22 cellular contexts compared by ENCODE assay signal in the genomic region with DNA sequence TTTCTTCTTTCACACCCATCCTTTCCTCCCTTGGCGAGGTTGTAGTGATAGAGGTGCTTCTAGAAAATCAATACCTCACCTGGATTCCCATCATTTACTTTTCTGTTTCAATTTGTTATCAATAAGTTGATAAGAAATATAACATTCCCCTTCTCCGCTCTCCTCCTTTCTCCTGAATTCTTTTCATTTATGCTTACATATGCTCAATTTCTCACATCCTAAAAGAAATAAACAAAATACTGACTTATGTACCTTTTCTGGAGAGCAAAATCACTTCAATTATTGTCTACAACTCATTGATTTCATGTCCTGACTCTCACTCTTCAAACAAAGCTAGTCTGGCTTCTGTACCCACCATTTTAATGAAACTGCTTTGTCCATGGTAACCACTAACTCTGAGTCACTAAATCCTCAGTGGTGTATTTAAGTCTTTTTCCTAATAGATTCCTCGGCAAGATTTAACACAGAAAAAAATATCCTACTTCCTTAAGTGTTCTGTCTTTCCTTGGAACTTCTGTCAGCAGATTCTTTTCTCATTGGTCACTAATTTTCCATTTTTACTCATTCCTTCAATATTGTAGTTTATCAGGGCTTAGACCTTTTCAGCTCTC.
A peak's percentile ranks its signal among the peaks of the same experiment; 100 is the strongest.
DNase-seq lines count a peak whose midpoint lies in the region; ATAC-seq, FAIRE-seq and TF ChIP-seq lines count a peak whose summit lies in the region.
"Had no signal": no experiment of that assay in that cellular context is flagged by ENCODE, and none has a peak within 500 bp of the region (broad histone marks: within the 10 kb centered on the region; RNA-seq: fewer than 3 reads in every experiment).

No MANE protein-coding gene starts in this region.

- no peak overlapping the region for H3K4me3 Mint-ChIP-seq in neural progenitor cell
- no peak overlapping the region for H3K4me3 Mint-ChIP-seq in activated CD4-positive, alpha-beta T cell treated with anti-CD3 and anti-CD28 coated beads for 36 hours
- no peak overlapping the region for H3K4me3 Mint-ChIP-seq in T-helper 2 cell treated with Interferon-gamma antibody and Interleukin-4, amounts not matched to agents 5 μg/mL and 100 μg/mL, for 36 hours
- no peak overlapping the region for H3K4me3 Mint-ChIP-seq in activated CD4-positive, alpha-beta T cell treated with anti-CD3 and anti-CD28 coated beads, Interleukin-2, amount 10 ng/mL, durations not matched to agents 24 days and 14 days
- H3K4me3 Mint-ChIP-seq: activated CD8-positive, alpha-beta memory T cell treated with anti-CD3 and anti-CD28 coated beads, Interleukin-2, amount 10 ng/mL, durations not matched to agents 7 days and 5 days; immature natural killer cell; nephron progenitor cell had no signal

- H3K27ac ChIP-seq in AG04450 (ENCODE audit: low read depth, low read length), result no peak overlapping the region
- H3K27ac ChIP-seq in neural progenitor cell, result no peak overlapping the region
- H3K27ac ChIP-seq: upper lobe of left lung had no signal

- TF ChIP-seq CTCF in AG04450 (IDR thresholded peaks at IDR 0.05; ENCODE audit: low read depth, low read length) (no peak), epithelial cell of esophagus (IDR thresholded peaks at IDR 0.05; ENCODE audit: insufficient read depth, low read depth, low read length, missing control alignments) (no peak), neural progenitor cell (IDR thresholded peaks at IDR 0.05) (no peak)

- no peaks in the 10 kb centered on the region for H4K20me1 ChIP-seq in neural progenitor cell (ENCODE audit: low read depth)

- H3K9me3 ChIP-seq in AG04450 (ENCODE audit: control insufficient read depth, insufficient read depth, low read length) (peaks cover 4% of the 10 kb centered on the region; the same call in 1 of the 2 replicates), neural progenitor cell (ENCODE audit: low read depth) (no peaks in the 10 kb centered on the region)
- H3K9me3 ChIP-seq: upper lobe of left lung had no signal

- peaks cover 3% of the 10 kb centered on the region for H3K36me3 Mint-ChIP-seq in neural progenitor cell
- no peaks in the 10 kb centered on the region for H3K36me3 Mint-ChIP-seq in activated CD4-positive, alpha-beta T cell treated with anti-CD3 and anti-CD28 coated beads for 36 hours (ENCODE audit: low read depth)
- H3K36me3 Mint-ChIP-seq in T-helper 2 cell treated with Interferon-gamma antibody and Interleukin-4, amounts not matched to agents 5 μg/mL and 100 μg/mL, for 36 hours (ENCODE audit: low read depth), result no peaks in the 10 kb centered on the region
- no peaks in the 10 kb centered on the region for H3K36me3 Mint-ChIP-seq in activated CD4-positive, alpha-beta T cell treated with anti-CD3 and anti-CD28 coated beads, Interleukin-2, amount 10 ng/mL, durations not matched to agents 24 days and 14 days (ENCODE audit: low read depth)
- H3K36me3 Mint-ChIP-seq: activated CD8-positive, alpha-beta memory T cell treated with anti-CD3 and anti-CD28 coated beads, Interleukin-2, amount 10 ng/mL, durations not matched to agents 7 days and 5 days; immature natural killer cell had no signal

- no peak overlapping the region for H3K9ac ChIP-seq in neural progenitor cell

- peaks cover 6% of the 10 kb centered on the region for H3K9me3 Mint-ChIP-seq in neural progenitor cell
- no peaks in the 10 kb centered on the region for H3K9me3 Mint-ChIP-seq in activated CD4-positive, alpha-beta T cell treated with anti-CD3 and anti-CD28 coated beads for 36 hours (ENCODE audit: low read depth)
- no peaks in the 10 kb centered on the region for H3K9me3 Mint-ChIP-seq in T-helper 2 cell treated with Interferon-gamma antibody and Interleukin-4, amounts not matched to agents 5 μg/mL and 100 μg/mL, for 36 hours
- no peaks in the 10 kb centered on the region for H3K9me3 Mint-ChIP-seq in activated CD4-positive, alpha-beta T cell treated with anti-CD3 and anti-CD28 coated beads, Interleukin-2, amount 10 ng/mL, durations not matched to agents 24 days and 14 days

- peak overlapping the region; percentile 11 for H2AFZ ChIP-seq in neural progenitor cell (replicated peaks)

- ATAC-seq in activated CD4-positive, alpha-beta T cell treated with anti-CD3 and anti-CD28 coated beads for 36 hours, result no peak
- ATAC-seq: activated CD4-positive, CD25-positive, alpha-beta regulatory T cell treated with anti-CD3 and anti-CD28 coated beads, Interleukin-2, amount 50 U/mL, for 24 hours; activated CD8-positive, alpha-beta memory T cell treated with anti-CD3 and anti-CD28 coated beads, Interleukin-2, amount 10 ng/mL, durations not matched to agents 7 days and 5 days; stimulated activated naive CD8-positive, alpha-beta T cell treated with anti-CD3 and anti-CD28 coated beads, Interleukin-15, Interleukin-2, amounts not matched to agents 100 U/mL and 50 U/mL, for 24 hours had no signal

- H3K27ac Mint-ChIP-seq in neural progenitor cell, result no peak overlapping the region
- no peak overlapping the region for H3K27ac Mint-ChIP-seq in activated CD4-positive, alpha-beta T cell treated with anti-CD3 and anti-CD28 coated beads for 36 hours
- no peak overlapping the region for H3K27ac Mint-ChIP-seq in T-helper 2 cell treated with Interferon-gamma antibody and Interleukin-4, amounts not matched to agents 5 μg/mL and 100 μg/mL, for 36 hours
- H3K27ac Mint-ChIP-seq in activated CD4-positive, alpha-beta T cell treated with anti-CD3 and anti-CD28 coated beads, Interleukin-2, amount 10 ng/mL, durations not matched to agents 24 days and 14 days, result no peak overlapping the region
- H3K27ac Mint-ChIP-seq: activated CD8-positive, alpha-beta memory T cell treated with anti-CD3 and anti-CD28 coated beads, Interleukin-2, amount 10 ng/mL, durations not matched to agents 7 days and 5 days; immature natural killer cell; nephron progenitor cell had no signal

- H3K36me3 ChIP-seq in neural progenitor cell, result no peaks in the 10 kb centered on the region
- H3K36me3 ChIP-seq: upper lobe of left lung had no signal

- no peak overlapping the region for H3K4me2 ChIP-seq in neural progenitor cell

- H3K4me1 Mint-ChIP-seq in neural progenitor cell, result no peaks in the 10 kb centered on the region
- no peaks in the 10 kb centered on the region for H3K4me1 Mint-ChIP-seq in activated CD4-positive, alpha-beta T cell treated with anti-CD3 and anti-CD28 coated beads for 36 hours
- H3K4me1 Mint-ChIP-seq in T-helper 2 cell treated with Interferon-gamma antibody and Interleukin-4, amounts not matched to agents 5 μg/mL and 100 μg/mL, for 36 hours (ENCODE audit: low read depth), result no peaks in the 10 kb centered on the region
- no peaks in the 10 kb centered on the region for H3K4me1 Mint-ChIP-seq in activated CD4-positive, alpha-beta T cell treated with anti-CD3 and anti-CD28 coated beads, Interleukin-2, amount 10 ng/mL, durations not matched to agents 24 days and 14 days
- H3K4me1 Mint-ChIP-seq: activated CD8-positive, alpha-beta memory T cell treated with anti-CD3 and anti-CD28 coated beads, Interleukin-2, amount 10 ng/mL, durations not matched to agents 7 days and 5 days; immature natural killer cell; nephron progenitor cell had no signal

- no peaks in the 10 kb centered on the region for H3K79me2 ChIP-seq in neural progenitor cell (ENCODE audit: low read depth)

- no peaks in the 10 kb centered on the region for H3F3A ChIP-seq in neural progenitor cell (ENCODE audit: low read depth)

- intact Hi-C loops in activated CD4-positive, alpha-beta T cell treated with anti-CD3 and anti-CD28 coated beads for 36 hours (cut with DNase I, micrococcal nuclease), result no loop called here
- intact Hi-C loops in activated CD4-positive, alpha-beta T cell treated with anti-CD3 and anti-CD28 coated beads, Interleukin-2, amount 10 ng/mL, durations not matched to agents 24 days and 14 days (cut with micrococcal nuclease), result no loop called here

- POLR2A ChIA-PET in AG04450 (lab: Yijun Ruan, JAX), result no interaction called here
- POLR2A ChIA-PET in activated CD4-positive, alpha-beta T cell treated with anti-CD3 and anti-CD28 coated beads for 36 hours (lab: Charles Lee), result no interaction called here

- H3K27me3 ChIP-seq in AG04450 (ENCODE audit: control insufficient read depth, insufficient read depth, low read length) (no peaks in the 10 kb centered on the region), neural progenitor cell (no peaks in the 10 kb centered on the region)
- H3K27me3 ChIP-seq: upper lobe of left lung had no signal

- peak; percentile 6 for DNase-seq in AG04450 (ENCODE audit: low read depth, low spot score)
- DNase-seq in NCI-H226, result peak; percentile 7
- DNase-seq in epithelial cell of esophagus (ENCODE audit: low read depth), result peak; percentile 8
- DNase-seq in neural progenitor cell (ENCODE audit: low spot score), result no peak
- no peak for DNase-seq in frontal cortex (ENCODE audit: low spot score in 2 of 2)
- DNase-seq in activated CD4-positive, alpha-beta T cell treated with anti-CD3 and anti-CD28 coated beads for 36 hours, result no peak
- no peak for DNase-seq in T-helper 2 cell treated with Interferon-gamma antibody and Interleukin-4, amounts not matched to agents 5 μg/mL and 100 μg/mL, for 36 hours (ENCODE audit: low spot score)
- DNase-seq in activated CD4-positive, alpha-beta T cell treated with anti-CD3 and anti-CD28 coated beads, Interleukin-2, amount 10 ng/mL, durations not matched to agents 24 days and 14 days, result no peak
- DNase-seq: ACHN; activated CD8-positive, alpha-beta memory T cell treated with anti-CD3 and anti-CD28 coated beads, Interleukin-2, amount 10 ng/mL, durations not matched to agents 7 days and 5 days; amygdala; immature natural killer cell; NCI-H2081 treated with DMSO at 0.1 percent for 48 hours; NCI-H510A treated with DMSO at 0.1 percent for 48 hours; nephron progenitor cell; SHP77 treated with DMSO at 0.1 percent for 48 hours; stimulated activated naive CD8-positive, alpha-beta T cell treated with anti-CD3 and anti-CD28 coated beads, Interleukin-15, Interleukin-2, amounts not matched to agents 100 U/mL and 50 U/mL, for 24 hours; upper lobe of left lung had no signal

- no peaks in the 10 kb centered on the region for H3K4me1 ChIP-seq in neural progenitor cell
- H3K4me1 ChIP-seq: upper lobe of left lung had no signal

- no peaks in the 10 kb centered on the region for H3K27me3 Mint-ChIP-seq in neural progenitor cell (ENCODE audit: insufficient read depth, low read depth)
- H3K27me3 Mint-ChIP-seq in activated CD4-positive, alpha-beta T cell treated with anti-CD3 and anti-CD28 coated beads for 36 hours, result peaks cover 1% of the 10 kb centered on the region
- no peaks in the 10 kb centered on the region for H3K27me3 Mint-ChIP-seq in T-helper 2 cell treated with Interferon-gamma antibody and Interleukin-4, amounts not matched to agents 5 μg/mL and 100 μg/mL, for 36 hours (ENCODE audit: low read depth)
- no peaks in the 10 kb centered on the region for H3K27me3 Mint-ChIP-seq in activated CD4-positive, alpha-beta T cell treated with anti-CD3 and anti-CD28 coated beads, Interleukin-2, amount 10 ng/mL, durations not matched to agents 24 days and 14 days
- H3K27me3 Mint-ChIP-seq: activated CD8-positive, alpha-beta memory T cell treated with anti-CD3 and anti-CD28 coated beads, Interleukin-2, amount 10 ng/mL, durations not matched to agents 7 days and 5 days had no signal

- CTCF ChIA-PET in AG04450 (lab: Charles Lee), result no interaction called here
- CTCF ChIA-PET in activated CD4-positive, alpha-beta T cell treated with anti-CD3 and anti-CD28 coated beads for 36 hours (lab: Charles Lee), result no interaction called here

- no peak for FAIRE-seq in frontal cortex (lab: Jason Lieb, UNC)
- FAIRE-seq: endometrium, G401.6, GM12891 had no signal

- H3K4me3 ChIP-seq in AG04450 (ENCODE audit: low read depth, low read length), result no peak overlapping the region
- no peak overlapping the region for H3K4me3 ChIP-seq in epithelial cell of esophagus (ENCODE audit: low read length)
- H3K4me3 ChIP-seq in neural progenitor cell, result no peak overlapping the region
- H3K4me3 ChIP-seq: upper lobe of left lung had no signal

Comparison
In these comparisons a context has a peak if more than half of its experiments do, and no peak if none do; other contexts are left out.
1. DNase-seq: peak in AG04450 (single experiment), NCI-H226 (single experiment) and epithelial cell of esophagus (single experiment); none in neural progenitor cell (single experiment), frontal cortex (0 of 2), activated CD4-positive, alpha-beta T cell treated with anti-CD3 and anti-CD28 coated beads for 36 hours (single experiment), T-helper 2 cell treated with Interferon-gamma antibody and Interleukin-4, amounts not matched to agents 5 μg/mL and 100 μg/mL, for 36 hours (single experiment) and activated CD4-positive, alpha-beta T cell treated with anti-CD3 and anti-CD28 coated beads, Interleukin-2, amount 10 ng/mL, durations not matched to agents 24 days and 14 days (single experiment).